In genomic region chr5:54799645-54800044, GRCh38 we compare ENCODE assay signal across 1 cellular context.
TF ChIP-seq lines count a peak whose summit lies in the region.

No MANE protein-coding gene starts in this region.

TF ChIP-seq in SK-N-SH, 30 proteins besides CTCF, POLR2A, EP300 and RAD21 (continued from another document):
- TF ChIP-seq PBX3 (IDR thresholded peaks at IDR 0.05) (no peak), ELF1 (IDR thresholded peaks at IDR 0.05) (no peak), TCF12 (IDR thresholded peaks at IDR 0.05) (no peak), JUND (IDR thresholded peaks at IDR 0.05) (no peak)
- TF ChIP-seq, protein P1, sequence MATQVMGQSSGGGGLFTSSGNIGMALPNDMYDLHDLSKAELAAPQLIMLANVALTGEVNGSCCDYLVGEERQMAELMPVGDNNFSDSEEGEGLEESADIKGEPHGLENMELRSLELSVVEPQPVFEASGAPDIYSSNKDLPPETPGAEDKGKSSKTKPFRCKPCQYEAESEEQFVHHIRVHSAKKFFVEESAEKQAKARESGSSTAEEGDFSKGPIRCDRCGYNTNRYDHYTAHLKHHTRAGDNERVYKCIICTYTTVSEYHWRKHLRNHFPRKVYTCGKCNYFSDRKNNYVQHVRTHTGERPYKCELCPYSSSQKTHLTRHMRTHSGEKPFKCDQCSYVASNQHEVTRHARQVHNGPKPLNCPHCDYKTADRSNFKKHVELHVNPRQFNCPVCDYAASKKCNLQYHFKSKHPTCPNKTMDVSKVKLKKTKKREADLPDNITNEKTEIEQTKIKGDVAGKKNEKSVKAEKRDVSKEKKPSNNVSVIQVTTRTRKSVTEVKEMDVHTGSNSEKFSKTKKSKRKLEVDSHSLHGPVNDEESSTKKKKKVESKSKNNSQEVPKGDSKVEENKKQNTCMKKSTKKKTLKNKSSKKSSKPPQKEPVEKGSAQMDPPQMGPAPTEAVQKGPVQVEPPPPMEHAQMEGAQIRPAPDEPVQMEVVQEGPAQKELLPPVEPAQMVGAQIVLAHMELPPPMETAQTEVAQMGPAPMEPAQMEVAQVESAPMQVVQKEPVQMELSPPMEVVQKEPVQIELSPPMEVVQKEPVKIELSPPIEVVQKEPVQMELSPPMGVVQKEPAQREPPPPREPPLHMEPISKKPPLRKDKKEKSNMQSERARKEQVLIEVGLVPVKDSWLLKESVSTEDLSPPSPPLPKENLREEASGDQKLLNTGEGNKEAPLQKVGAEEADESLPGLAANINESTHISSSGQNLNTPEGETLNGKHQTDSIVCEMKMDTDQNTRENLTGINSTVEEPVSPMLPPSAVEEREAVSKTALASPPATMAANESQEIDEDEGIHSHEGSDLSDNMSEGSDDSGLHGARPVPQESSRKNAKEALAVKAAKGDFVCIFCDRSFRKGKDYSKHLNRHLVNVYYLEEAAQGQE (IDR thresholded peaks at IDR 0.05; ENCODE audit: low read depth, low read length), result no peak
